ENCODE assay signal across 18 cellular contexts in the genomic region with DNA sequence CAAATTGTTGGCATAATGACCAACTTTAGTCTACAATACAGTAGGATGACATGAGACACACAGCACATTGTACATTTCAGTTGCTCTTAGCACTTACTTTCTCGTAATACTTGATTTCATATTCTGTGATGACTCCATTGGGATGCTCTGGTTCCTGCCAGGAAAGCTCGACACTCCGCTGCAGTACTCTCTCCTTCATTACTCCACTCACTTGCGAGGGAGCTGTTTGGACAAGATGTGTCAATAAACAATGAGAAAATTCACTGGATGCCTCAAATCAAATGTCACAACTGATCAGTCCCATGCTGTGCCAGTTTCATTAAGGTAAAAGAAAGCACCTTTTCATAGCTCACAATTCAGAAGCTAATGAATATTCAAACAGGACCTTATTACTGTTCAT.
"Had no signal": no experiment of that assay in that cellular context is flagged by ENCODE, and none has a peak within 500 bp of the region (broad histone marks: within the 10 kb centered on the region; RNA-seq: fewer than 3 reads in every experiment).

No MANE protein-coding gene starts in this region.

- H3K4me3 Mint-ChIP-seq: activated CD4-positive, alpha-beta T cell treated with anti-CD3 and anti-CD28 coated beads, Interleukin-2, amount 10 ng/mL, durations not matched to agents 24 days and 14 days; activated naive CD8-positive, alpha-beta T cell; endodermal cell; nephron; stimulated activated effector memory CD8-positive, alpha-beta T cell treated with anti-CD3 and anti-CD28 coated beads, Interleukin-12 subunit alpha, Interleukin-12 subunit beta, amount 100 ng/mL, for 72 hours; T-helper 1 cell treated with Interleukin-12 subunit alpha and Interleukin-12 subunit beta and Interleukin-4 antibody, amounts not matched to agents 30 μg/mL and 1 μg/mL, for 36 hours had no signal

- H3K36me3 ChIP-seq: stomach, upper lobe of left lung had no signal

- H3K9me3 Mint-ChIP-seq: activated CD4-positive, alpha-beta T cell treated with anti-CD3 and anti-CD28 coated beads, Interleukin-2, amount 10 ng/mL, durations not matched to agents 24 days and 14 days; endodermal cell; nephron; T-helper 1 cell treated with Interleukin-12 subunit alpha and Interleukin-12 subunit beta and Interleukin-4 antibody, amounts not matched to agents 30 μg/mL and 1 μg/mL, for 36 hours had no signal

- DNase-seq: activated CD4-positive, alpha-beta T cell treated with anti-CD3 and anti-CD28 coated beads, Interleukin-2, amount 10 ng/mL, durations not matched to agents 24 days and 14 days; activated CD8-positive, alpha-beta memory T cell treated with anti-CD3 and anti-CD28 coated beads for 24 hours; activated CD8-positive, alpha-beta memory T cell treated with anti-CD3 and anti-CD28 coated beads, Interleukin-2, amount 50 U/mL, for 48 hours; dermis blood vessel endothelial cell; endodermal cell; foreskin keratinocyte; glutamatergic neuron; kidney; midbrain; psoas muscle; stimulated activated CD4-positive, alpha-beta T cell treated with anti-CD3 and anti-CD28 coated beads, Interleukin-4, amount 100 ng/mL, for 24 hours; stomach; upper lobe of left lung had no signal

- H3K4me1 ChIP-seq: foreskin keratinocyte, psoas muscle, stomach, upper lobe of left lung had no signal

- H3K27me3 Mint-ChIP-seq: activated CD4-positive, alpha-beta T cell treated with anti-CD3 and anti-CD28 coated beads, Interleukin-2, amount 10 ng/mL, durations not matched to agents 24 days and 14 days; activated naive CD8-positive, alpha-beta T cell had no signal

- H3K36me3 Mint-ChIP-seq: activated naive CD8-positive, alpha-beta T cell; stimulated activated effector memory CD8-positive, alpha-beta T cell treated with anti-CD3 and anti-CD28 coated beads, Interleukin-12 subunit alpha, Interleukin-12 subunit beta, amount 100 ng/mL, for 72 hours had no signal

- H3K9me3 ChIP-seq: psoas muscle, stomach, upper lobe of left lung had no signal

- H3K4me3 ChIP-seq: psoas muscle, smooth muscle cell, stomach, upper lobe of left lung had no signal

- H3K27me3 ChIP-seq: foreskin keratinocyte, stomach, upper lobe of left lung had no signal

- H3K27ac Mint-ChIP-seq: activated CD4-positive, alpha-beta T cell treated with anti-CD3 and anti-CD28 coated beads, Interleukin-2, amount 10 ng/mL, durations not matched to agents 24 days and 14 days; activated naive CD8-positive, alpha-beta T cell; endodermal cell; stimulated activated effector memory CD8-positive, alpha-beta T cell treated with anti-CD3 and anti-CD28 coated beads, Interleukin-12 subunit alpha, Interleukin-12 subunit beta, amount 100 ng/mL, for 72 hours; T-helper 1 cell treated with Interleukin-12 subunit alpha and Interleukin-12 subunit beta and Interleukin-4 antibody, amounts not matched to agents 30 μg/mL and 1 μg/mL, for 36 hours had no signal

- H3K4me1 Mint-ChIP-seq: activated CD4-positive, alpha-beta T cell treated with anti-CD3 and anti-CD28 coated beads, Interleukin-2, amount 10 ng/mL, durations not matched to agents 24 days and 14 days; stimulated activated effector memory CD8-positive, alpha-beta T cell treated with anti-CD3 and anti-CD28 coated beads, Interleukin-12 subunit alpha, Interleukin-12 subunit beta, amount 100 ng/mL, for 72 hours had no signal

- H3K27ac ChIP-seq: foreskin keratinocyte, psoas muscle, stomach, upper lobe of left lung had no signal
